ENCODE assay signal across 8 cellular contexts in the genomic region with DNA sequence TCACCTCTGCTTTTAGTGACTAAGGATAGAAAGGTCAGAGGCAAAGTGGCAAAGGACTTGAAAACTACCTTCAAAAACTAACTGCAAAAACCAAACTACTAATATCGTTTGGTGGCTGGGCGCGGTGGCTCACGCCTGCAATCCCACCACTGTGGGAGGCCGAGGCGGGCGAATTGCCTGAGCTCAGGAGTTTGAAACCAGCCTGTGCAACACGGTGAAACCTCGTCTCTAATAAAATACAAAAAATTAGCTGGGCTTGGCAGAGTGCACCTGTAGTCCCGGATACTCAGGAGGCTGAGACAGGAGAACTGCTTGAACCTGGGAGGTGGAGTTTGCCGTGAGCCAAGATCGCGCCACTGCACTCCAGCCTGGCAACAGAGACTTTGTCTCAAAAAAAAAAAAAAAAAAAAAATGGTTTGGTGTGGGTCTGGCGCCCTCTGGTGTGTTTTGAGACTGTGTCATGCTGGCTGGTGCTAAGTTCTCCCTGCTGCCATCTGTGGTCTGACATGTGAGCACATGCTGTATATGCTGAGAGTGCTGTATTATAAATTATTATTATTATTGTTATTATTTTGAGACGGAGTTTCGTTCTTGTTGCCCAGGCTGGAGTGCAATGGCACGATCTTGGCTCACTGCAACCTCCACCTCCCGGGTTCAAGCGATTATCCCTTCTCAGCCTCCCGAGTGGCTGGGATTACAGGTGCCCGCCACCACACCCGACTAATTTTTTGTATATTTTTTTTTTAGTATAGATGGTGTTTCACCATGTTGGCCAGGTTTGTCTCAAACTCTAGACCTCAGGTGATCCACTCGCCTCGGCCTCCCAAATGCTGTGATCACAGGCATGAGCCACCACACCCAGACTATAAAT. TPM values are rescaled to one million over a fixed set of nuclear protein-coding genes. Genes with fewer than 3 reads are reported as not detected.
DNase-seq lines count a peak whose midpoint lies in the region; ATAC-seq and TF ChIP-seq lines count a peak whose summit lies in the region.

No MANE protein-coding gene starts in this region.

- H3K36me3 ChIP-seq in naive thymus-derived CD4-positive, alpha-beta T cell (ENCODE audit: control insufficient read depth in 2 of 3, insufficient read depth in 3 of 3, low read length in 3 of 3) = no peaks in the 10 kb centered on the region

- peaks cover 0 to 14% (median 2%) of the 10 kb centered on the region in 11 donors for H3K9me3 Mint-ChIP-seq in naive thymus-derived CD4-positive, alpha-beta T cell

- no peaks in the 10 kb centered on the region for H3K27me3 ChIP-seq in naive thymus-derived CD4-positive, alpha-beta T cell (ENCODE audit: control insufficient read depth in 2 of 2, insufficient read depth in 2 of 2, low read length in 2 of 2)

- intact Hi-C loops in naive thymus-derived CD4-positive, alpha-beta T cell (cut with micrococcal nuclease) = loop anchor here (1.0 to 10.0 kb wide), 9 partner anchors 19 to 673 kb away; no protein-coding TSS in a partner anchor

- H3K27me3 Mint-ChIP-seq in naive thymus-derived CD4-positive, alpha-beta T cell = peaks cover 0 to 42% (median 12%) of the 10 kb centered on the region in 5 donors

- no peak overlapping the region for H3K27ac ChIP-seq in naive thymus-derived CD4-positive, alpha-beta T cell (ENCODE audit: low read depth, low read length)

- no peak overlapping the region for H3K4me3 ChIP-seq in epithelial cell of esophagus (ENCODE audit: low read length)
- no peak overlapping the region for H3K4me3 ChIP-seq in naive thymus-derived CD4-positive, alpha-beta T cell (ENCODE audit: low read length)

- POLR2A ChIA-PET in naive thymus-derived CD4-positive, alpha-beta T cell (lab: Charles Lee) = interaction anchor here (1.1 kb wide), 1 partner anchor 121 kb away, joined by 4 read pairs; no protein-coding TSS in a partner anchor

- CTCF ChIA-PET in naive thymus-derived CD4-positive, alpha-beta T cell (lab: Charles Lee) = interaction anchor here (0.6 to 2.2 kb wide), 15 partner anchors 9 to 1791 kb away, joined by 3 to 16 read pairs (median 4); no protein-coding TSS in a partner anchor

- H3K27ac Mint-ChIP-seq in naive thymus-derived CD4-positive, alpha-beta T cell = peak overlapping the region in 1 of 9 donors; percentile 6

- H3K4me1 ChIP-seq in naive thymus-derived CD4-positive, alpha-beta T cell (ENCODE audit: control insufficient read depth in 2 of 2, insufficient read depth in 2 of 2, low read length in 2 of 2) = peaks cover 0 to 4% of the 10 kb centered on the region in 2 donors

- H3K4me3 Mint-ChIP-seq in naive thymus-derived CD4-positive, alpha-beta T cell = no peak overlapping the region

- H3K4me1 Mint-ChIP-seq in naive thymus-derived CD4-positive, alpha-beta T cell = peaks cover 0 to 14% (median 0%) of the 10 kb centered on the region in 7 donors

- TF ChIP-seq CTCF in epithelial cell of esophagus (IDR thresholded peaks at IDR 0.05; ENCODE audit: insufficient read depth, low read depth, low read length, missing control alignments) = peak; percentile 84

- peaks cover 0 to 5% (median 0%) of the 10 kb centered on the region in 5 donors for H3K36me3 Mint-ChIP-seq in naive thymus-derived CD4-positive, alpha-beta T cell

- H3K9me3 ChIP-seq in naive thymus-derived CD4-positive, alpha-beta T cell (ENCODE audit: control insufficient read depth in 2 of 3, low read length in 3 of 3) = no peaks in the 10 kb centered on the region

- in situ Hi-C loops in Caki2 (cut with HindIII; ENCODE audit: low pct_unique_long_range_greater_than_20kb, low sequenced_read_pairs) = no loop called here

- ATAC-seq in GM19463 (IDR thresholded peaks at IDR 0.05; ENCODE audit: unreplicated experiment) = peak; percentile 70
- peak; percentile 99 for ATAC-seq in naive thymus-derived CD4-positive, alpha-beta T cell
- peak; percentile 94 for ATAC-seq in stimulated activated naive CD8-positive, alpha-beta T cell treated with anti-CD3 and anti-CD28 coated beads, Interleukin-15, Interleukin-2, amounts not matched to agents 100 U/mL and 50 U/mL, for 24 hours

- peak; percentile 38 for DNase-seq in Caki2 (ENCODE audit: low read depth)
- DNase-seq in HK-2 (ENCODE audit: unreplicated experiment) = peak; percentile 40
- peak; percentile 77 for DNase-seq in NOMO-1 treated with DMSO at 0.1 percent for 48 hours (lab: John Stamatoyannopoulos, UW; ENCODE audit: unreplicated experiment)
- DNase-seq in activated CD8-positive, alpha-beta memory T cell treated with anti-CD3 and anti-CD28 coated beads, Interleukin-2, amount 50 U/mL, for 24 hours (ENCODE audit: extremely low read depth) = peak; percentile 46
- DNase-seq in epithelial cell of esophagus (ENCODE audit: low read depth) = peak; percentile 91
- DNase-seq in naive thymus-derived CD4-positive, alpha-beta T cell = peak in 8 of 9 donors; percentile 55 to 82 (median 73)
- peak; percentile 60 for DNase-seq in stimulated activated naive CD8-positive, alpha-beta T cell treated with anti-CD3 and anti-CD28 coated beads, Interleukin-15, Interleukin-2, amounts not matched to agents 100 U/mL and 50 U/mL, for 24 hours

RNA-seq across cellular contexts. Expression of a gene that starts 36.0 kb away (rescaled TPM):
- not detected in 2 replicates for total RNA-seq in Caki2 (2014; rRNA removed; shearing (Covaris generic); ENCODE audit: low replicate concordance)
- 1 to 10 TPM in 1 of 5 experiments, under 1 TPM in 1, not detected in 3; 0.24 to 1.1 TPM for total RNA-seq in naive thymus-derived CD4-positive, alpha-beta T cell
- under 1 TPM; 0.45 to 0.60 TPM for polyA plus RNA-seq in naive thymus-derived CD4-positive, alpha-beta T cell

RNA-seq across cellular contexts. Expression of a gene that starts 47.8 kb away (rescaled TPM):
- total RNA-seq in Caki2 (2014; rRNA removed; shearing (Covaris generic); ENCODE audit: low replicate concordance) = not detected in 2 replicates
- under 1 TPM in 1 of 5 experiments, not detected in 4; 0.39 TPM for total RNA-seq in naive thymus-derived CD4-positive, alpha-beta T cell
- polyA plus RNA-seq in naive thymus-derived CD4-positive, alpha-beta T cell = not detected

Comparison
In these comparisons a context has a peak if more than half of its experiments do, and no peak if none do; other contexts are left out.
1. DNase-seq: peak in every context shown above with its lines; median percentile 91 in epithelial cell of esophagus; 77 in NOMO-1 treated with DMSO at 0.1 percent for 48 hours; 73 in naive thymus-derived CD4-positive, alpha-beta T cell; 60 in stimulated activated naive CD8-positive, alpha-beta T cell treated with anti-CD3 and anti-CD28 coated beads, Interleukin-15, Interleukin-2, amounts not matched to agents 100 U/mL and 50 U/mL, for 24 hours; 46 in activated CD8-positive, alpha-beta memory T cell treated with anti-CD3 and anti-CD28 coated beads, Interleukin-2, amount 50 U/mL, for 24 hours; 40 in HK-2; 38 in Caki2.